ENCODE assay signal across 8 cellular contexts in genomic region chr10:104333037-104333727, GRCh38. TPM values are rescaled to one million over a fixed set of nuclear protein-coding genes. Genes with fewer than 3 reads are reported as not detected.
DNase-seq lines count a peak whose midpoint lies in the region; ATAC-seq and TF ChIP-seq lines count a peak whose summit lies in the region.

No MANE protein-coding gene starts in this region.

- H3K9me3 ChIP-seq in HUES6 (ENCODE audit: control insufficient read depth, insufficient read depth, low read depth, low read length), result no peaks in the 10 kb centered on the region
- H3K9me3 ChIP-seq in right atrium auricular region, result no peaks in the 10 kb centered on the region

- H3K27me3 ChIP-seq in HUES6 (ENCODE audit: control insufficient read depth, insufficient read depth, low read length) (no peaks in the 10 kb centered on the region), right atrium auricular region (no peaks in the 10 kb centered on the region)

- H3K27ac Mint-ChIP-seq in activated T-cell treated with anti-CD3 and anti-CD28 coated beads, Interleukin-2, amount 50 U/mL, for 72 hours, result peak overlapping the region; percentile 56

- no peaks in the 10 kb centered on the region for H3K27me3 Mint-ChIP-seq in activated T-cell treated with anti-CD3 and anti-CD28 coated beads, Interleukin-2, amount 50 U/mL, for 72 hours (ENCODE audit: low read depth)

- peak overlapping the region; percentile 18 for H3K9ac ChIP-seq in HUES6 (ENCODE audit: low read length)

- peaks cover 87% of the 10 kb centered on the region for H3K4me1 ChIP-seq in HUES6 (ENCODE audit: control insufficient read depth, insufficient read depth, low read length)
- peaks cover 0 to 86% of the 10 kb centered on the region in 2 donors for H3K4me1 ChIP-seq in right atrium auricular region

- H3K27ac ChIP-seq in HUES6 (ENCODE audit: low read depth, low read length) (no peak overlapping the region), right atrium auricular region (peak overlapping the region; percentile 99 to 100)

- H3K36me3 ChIP-seq in HUES6 (ENCODE audit: control insufficient read depth, insufficient read depth, low read length) (no peaks in the 10 kb centered on the region), right atrium auricular region (peaks cover 15% of the 10 kb centered on the region)

- no peak for TF ChIP-seq CTCF in right atrium auricular region (IDR thresholded peaks at IDR 0.05)

- no peaks in the 10 kb centered on the region for H3K9me3 Mint-ChIP-seq in activated T-cell treated with anti-CD3 and anti-CD28 coated beads, Interleukin-2, amount 50 U/mL, for 72 hours

- DNase-seq in activated T-cell treated with anti-CD3 and anti-CD28 coated beads, Interleukin-2, amount 50 U/mL, for 72 hours, result peak; percentile 50 to 59
- DNase-seq in right atrium auricular region (ENCODE audit: low spot score) (peak; percentile 58), NCI-H2196 (lab: John Stamatoyannopoulos, UW; ENCODE audit: unreplicated experiment) (no peak), DMS153 treated with DMSO at 0.1 percent for 48 hours (lab: John Stamatoyannopoulos, UW; ENCODE audit: unreplicated experiment) (no peak), NCI-H510A treated with DMSO at 0.1 percent for 48 hours (lab: John Stamatoyannopoulos, UW) (no peak), NAMALWA (ENCODE audit: low spot score) (no peak)
- DNase-seq in stimulated activated CD8-positive, alpha-beta memory T cell treated with anti-CD3 and anti-CD28 coated beads, Interleukin-12 subunit alpha, Interleukin-12 subunit beta, amount 100 ng/mL, for 1 hour (ENCODE audit: low read depth), result peak; percentile 52

- ATAC-seq in activated T-cell treated with anti-CD3 and anti-CD28 coated beads, Interleukin-2, amount 50 U/mL, for 72 hours (replicated peaks in 1 of 2), result no peak

- peaks cover 9 to 10% of the 10 kb centered on the region in 2 donors for H3K36me3 Mint-ChIP-seq in activated T-cell treated with anti-CD3 and anti-CD28 coated beads, Interleukin-2, amount 50 U/mL, for 72 hours (ENCODE audit: insufficient read depth in 2 of 2)

- peaks cover 88% of the 10 kb centered on the region for H3K4me1 Mint-ChIP-seq in activated T-cell treated with anti-CD3 and anti-CD28 coated beads, Interleukin-2, amount 50 U/mL, for 72 hours (ENCODE audit: low read depth)

- H3K4me3 ChIP-seq in HUES6 (ENCODE audit: low read depth, low read length) (no peak overlapping the region), right atrium auricular region (peak overlapping the region; percentile 8 to 94)

- H3K4me3 Mint-ChIP-seq in activated T-cell treated with anti-CD3 and anti-CD28 coated beads, Interleukin-2, amount 50 U/mL, for 72 hours, result peak overlapping the region; percentile 41 to 70

RNA-seq across cellular contexts. Expression of gene ITPRIP, which starts 5.1 kb away (rescaled TPM):
- total RNA-seq in activated T-cell treated with anti-CD3 and anti-CD28 coated beads, Interleukin-2, amount 50 U/mL, for 72 hours, result 10 to 100 TPM; 27.8 to 29.7 TPM
- total RNA-seq in right atrium auricular region, result 10 to 100 TPM; 56.2 to 62.5 TPM

RNA-seq across cellular contexts. Expression of gene CFAP58, which starts 20.5 kb away (rescaled TPM):
- total RNA-seq in activated T-cell treated with anti-CD3 and anti-CD28 coated beads, Interleukin-2, amount 50 U/mL, for 72 hours, result 1 to 10 TPM in 1 of 2 donors, under 1 TPM in 1; 0.72 to 1.1 TPM
- total RNA-seq in right atrium auricular region, result 1 to 10 TPM; 3.5 to 4.8 TPM

Comparison
In these comparisons a context has a peak if more than half of its experiments do, and no peak if none do; other contexts are left out.
1. DNase-seq: peak in activated T-cell treated with anti-CD3 and anti-CD28 coated beads, Interleukin-2, amount 50 U/mL, for 72 hours (2 of 2), right atrium auricular region (single experiment) and stimulated activated CD8-positive, alpha-beta memory T cell treated with anti-CD3 and anti-CD28 coated beads, Interleukin-12 subunit alpha, Interleukin-12 subunit beta, amount 100 ng/mL, for 1 hour (single experiment); none in NCI-H2196 (single experiment), DMS153 treated with DMSO at 0.1 percent for 48 hours (single experiment), NCI-H510A treated with DMSO at 0.1 percent for 48 hours (single experiment) and NAMALWA (single experiment).